Comparison of ENCODE assay signal across 10 cellular contexts in genomic region chr19:3135961-3136683, GRCh38. TPM values are rescaled to one million over a fixed set of nuclear protein-coding genes. Genes with fewer than 3 reads are reported as not detected.
DNase-seq lines count a peak whose midpoint lies in the region; ATAC-seq and TF ChIP-seq lines count a peak whose summit lies in the region.
"Had no signal": no experiment of that assay in that cellular context is flagged by ENCODE, and none has a peak within 500 bp of the region (broad histone marks: within the 10 kb centered on the region; RNA-seq: fewer than 3 reads in every experiment).

GNA15 (plus strand) TSS chr19:3136033; CDS start chr19:3136451, 418 bp downstream.

- H3K9me3 ChIP-seq in thoracic aorta, result peaks cover 6% of the 10 kb centered on the region

- peak within 1 kb of the TSS; percentile 80 for H3K4me3 Mint-ChIP-seq in activated CD4-positive, alpha-beta memory T cell treated with anti-CD3 and anti-CD28 coated beads for 36 hours
- peak within 1 kb of the TSS in 1 of 5 donors; percentile 23 for H3K4me3 Mint-ChIP-seq in immature natural killer cell
- no peak within 1 kb of the TSS for H3K4me3 Mint-ChIP-seq in glutamatergic neuron (ENCODE audit: unreplicated experiment)

- ATAC-seq in thoracic aorta (ENCODE audit: insufficient number of reproducible peaks, low FRiP score, low read depth) (no peak), GM19351 (IDR thresholded peaks at IDR 0.05; ENCODE audit: unreplicated experiment) (no peak)

- CTCF ChIA-PET in activated CD4-positive, alpha-beta memory T cell treated with anti-CD3 and anti-CD28 coated beads for 36 hours (lab: Charles Lee), result interaction anchor here (0.7 to 8.4 kb wide), 8 partner anchors 8 to 41 kb away, joined by 3 to 59 read pairs (median 4); no protein-coding TSS in a partner anchor

- no peaks in the 10 kb centered on the region for H3K27me3 ChIP-seq in thoracic aorta (replicated peaks; ENCODE audit: insufficient read depth)

- TF ChIP-seq CTCF in thoracic aorta (IDR thresholded peaks at IDR 0.05) (no peak), glutamatergic neuron (IDR thresholded peaks at IDR 0.05; ENCODE audit: partially characterized antibody, unreplicated experiment) (no peak)

- H3K4me1 Mint-ChIP-seq in activated CD4-positive, alpha-beta memory T cell treated with anti-CD3 and anti-CD28 coated beads for 36 hours (ENCODE audit: low read depth), result peaks cover 41% of the 10 kb centered on the region
- H3K4me1 Mint-ChIP-seq in immature natural killer cell (peaks cover 13 to 17% of the 10 kb centered on the region in 2 donors), glutamatergic neuron (ENCODE audit: low read depth, unreplicated experiment) (peaks cover 10% of the 10 kb centered on the region)

- POLR2A ChIA-PET in activated CD4-positive, alpha-beta memory T cell treated with anti-CD3 and anti-CD28 coated beads for 36 hours (lab: Charles Lee), result no interaction called here

- H3K4me3 ChIP-seq in thoracic aorta, result peak within 1 kb of the TSS; percentile 65

- DNase-seq in DMS79 treated with DMSO at 0.1 percent for 48 hours (lab: John Stamatoyannopoulos, UW), result peak; percentile 43
- no peak for DNase-seq in DMS79 (lab: John Stamatoyannopoulos, UW)
- peak; percentile 80 for DNase-seq in activated CD4-positive, alpha-beta memory T cell treated with anti-CD3 and anti-CD28 coated beads for 36 hours
- peak in 2 of 3 donors; percentile 33 to 35 for DNase-seq in immature natural killer cell
- DNase-seq in thoracic aorta (ENCODE audit: low spot score), result no peak
- DNase-seq in glutamatergic neuron, result no peak
- DNase-seq in NCI-H1694 treated with DMSO at 0.1 percent for 48 hours (lab: John Stamatoyannopoulos, UW), result no peak

- H3K9me3 Mint-ChIP-seq in activated CD4-positive, alpha-beta memory T cell treated with anti-CD3 and anti-CD28 coated beads for 36 hours, result no peaks in the 10 kb centered on the region
- peaks cover 0 to 4% (median 0%) of the 10 kb centered on the region in 6 donors for H3K9me3 Mint-ChIP-seq in immature natural killer cell
- H3K9me3 Mint-ChIP-seq in glutamatergic neuron (ENCODE audit: unreplicated experiment), result peaks cover 5% of the 10 kb centered on the region

- peaks cover 13% of the 10 kb centered on the region for H3K36me3 Mint-ChIP-seq in activated CD4-positive, alpha-beta memory T cell treated with anti-CD3 and anti-CD28 coated beads for 36 hours
- H3K36me3 Mint-ChIP-seq in immature natural killer cell (peaks cover 0 to 3% (median 0%) of the 10 kb centered on the region in 3 donors), glutamatergic neuron (ENCODE audit: unreplicated experiment) (peaks cover 8% of the 10 kb centered on the region)

- H3K36me3 ChIP-seq in thoracic aorta, result no peaks in the 10 kb centered on the region

- peak within 1 kb of the TSS; percentile 69 for H3K27ac Mint-ChIP-seq in activated CD4-positive, alpha-beta memory T cell treated with anti-CD3 and anti-CD28 coated beads for 36 hours
- peak within 1 kb of the TSS in 5 of 6 donors; percentile 32 to 77 (median 61) for H3K27ac Mint-ChIP-seq in immature natural killer cell
- no peak within 1 kb of the TSS for H3K27ac Mint-ChIP-seq in glutamatergic neuron (ENCODE audit: unreplicated experiment)

- H3K27me3 Mint-ChIP-seq in activated CD4-positive, alpha-beta memory T cell treated with anti-CD3 and anti-CD28 coated beads for 36 hours, result no peaks in the 10 kb centered on the region
- H3K27me3 Mint-ChIP-seq in immature natural killer cell (ENCODE audit: low read depth in 3 of 3) (peaks cover 0 to 7% (median 2%) of the 10 kb centered on the region in 3 donors), glutamatergic neuron (ENCODE audit: unreplicated experiment) (peaks cover 4% of the 10 kb centered on the region)

- intact Hi-C loops in activated CD4-positive, alpha-beta memory T cell treated with anti-CD3 and anti-CD28 coated beads for 36 hours (cut with micrococcal nuclease), result no loop called here

- no peaks in the 10 kb centered on the region for H3K4me1 ChIP-seq in thoracic aorta (ENCODE audit: control insufficient read depth in 1 of 2, low read depth in 2 of 2)

- peak within 1 kb of the TSS in 1 of 2 donors; percentile 21 for H3K27ac ChIP-seq in thoracic aorta
- H3K27ac ChIP-seq: 22Rv1 had no signal

RNA-seq across cellular contexts. Expression of gene GNA15, which starts in this region (rescaled TPM):
- 10 to 100 TPM; 78.4 to 79.5 TPM for total RNA-seq in activated CD4-positive, alpha-beta memory T cell treated with anti-CD3 and anti-CD28 coated beads for 36 hours
- 1 to 10 TPM in 2 of 3 donors, under 1 TPM in 1; 0.25 to 2.8 (median 2.3) TPM for polyA plus RNA-seq in immature natural killer cell
- total RNA-seq in thoracic aorta (10 to 100 TPM; 13.0 to 14.0 TPM), glutamatergic neuron (ENCODE audit: unreplicated experiment) (not detected)
- total RNA-seq: M059J had no signal

Comparison
In these comparisons a context has a peak if more than half of its experiments do, and no peak if none do; other contexts are left out.
1. RNA of gene GNA15 (total RNA-seq): 78.4 to 79.5 TPM in activated CD4-positive, alpha-beta memory T cell treated with anti-CD3 and anti-CD28 coated beads for 36 hours and 13.0 to 14.0 TPM in thoracic aorta; not detected in glutamatergic neuron (single experiment); every median in the first group is over 10 times any median in the second.
2. RNA of gene GNA15 (total RNA-seq): 78.4 to 79.5 TPM in activated CD4-positive, alpha-beta memory T cell treated with anti-CD3 and anti-CD28 coated beads for 36 hours; 13.0 to 14.0 TPM in thoracic aorta; every median in the first group is over 4 times any median in the second.
3. DNase-seq: peak in DMS79 treated with DMSO at 0.1 percent for 48 hours (single experiment), activated CD4-positive, alpha-beta memory T cell treated with anti-CD3 and anti-CD28 coated beads for 36 hours (single experiment) and immature natural killer cell (2 of 3); none in DMS79 (single experiment), thoracic aorta (single experiment), glutamatergic neuron (single experiment) and NCI-H1694 treated with DMSO at 0.1 percent for 48 hours (single experiment).